Comparison of ENCODE assay signal across 8 cellular contexts in genomic region chr5:88659529-88660325, GRCh38.
DNase-seq lines count a peak whose midpoint lies in the region; ATAC-seq and TF ChIP-seq lines count a peak whose summit lies in the region.

No MANE protein-coding gene starts in this region.

- H3K27ac ChIP-seq in gastroesophageal sphincter = no peak overlapping the region
- H3K27ac ChIP-seq in uterus = no peak overlapping the region
- no peak overlapping the region for H3K27ac ChIP-seq in suprapubic skin

- H3K36me3 ChIP-seq in gastroesophageal sphincter = no peaks in the 10 kb centered on the region
- no peaks in the 10 kb centered on the region for H3K36me3 ChIP-seq in uterus
- H3K36me3 ChIP-seq in suprapubic skin = no peaks in the 10 kb centered on the region

- TF ChIP-seq POLR2A in gastroesophageal sphincter (IDR thresholded peaks at IDR 0.05) (no peak), uterus (IDR thresholded peaks at IDR 0.05) (no peak), suprapubic skin (IDR thresholded peaks at IDR 0.05) (no peak)

- H3K27me3 ChIP-seq in gastroesophageal sphincter (peaks cover 86% of the 10 kb centered on the region), uterus (peaks cover 17 to 50% of the 10 kb centered on the region in 2 donors), suprapubic skin (peaks cover 76% of the 10 kb centered on the region)

- peak; percentile 69 for ATAC-seq in GM21717 (IDR thresholded peaks at IDR 0.05; ENCODE audit: unreplicated experiment)
- no peak for ATAC-seq in gastroesophageal sphincter

- DNase-seq in GM13976 (ENCODE audit: low spot score) = peak; percentile 51
- DNase-seq in NCI-H82 (lab: John Stamatoyannopoulos, UW) = peak; percentile 66
- peak; percentile 20 for DNase-seq in iPS-NIHi7 (ENCODE audit: extremely low spot score)
- DNase-seq in uterus = no peak
- no peak for DNase-seq in suprapubic skin (ENCODE audit: low spot score in 2 of 2)
- DNase-seq in cardiac septum (ENCODE audit: low spot score) = no peak

- in situ Hi-C loops in GM13976 (cut with MboI; ENCODE audit: low sequenced_read_pairs, unreplicated experiment) = no loop called here

- WGBS in gastroesophageal sphincter (ENCODE audit: low coverage in 1 of 2), 2 donors = 19 to 37% methylated on average over 6 to 10 of the region's 32 CpGs
- 15% methylated on average over 29 of the region's 32 CpGs for WGBS in suprapubic skin

- intact Hi-C loops in uterus (cut with DNase I; ENCODE audit: low total_unique reads) (no loop called here), cardiac septum (cut with DNase I) (no loop called here)

- H3K9me3 ChIP-seq in gastroesophageal sphincter = peaks cover 0 to 9% (median 0%) of the 10 kb centered on the region in 3 donors
- no peaks in the 10 kb centered on the region for H3K9me3 ChIP-seq in uterus
- no peaks in the 10 kb centered on the region for H3K9me3 ChIP-seq in suprapubic skin

- no peak overlapping the region for H3K4me3 ChIP-seq in gastroesophageal sphincter
- H3K4me3 ChIP-seq in uterus = no peak overlapping the region
- H3K4me3 ChIP-seq in suprapubic skin = no peak overlapping the region

- TF ChIP-seq CTCF in GM13976 (IDR thresholded peaks at IDR 0.05; ENCODE audit: borderline replicate concordance, control extremely low read depth, extremely low read depth, insufficient read depth, missing control alignments) (no peak), gastroesophageal sphincter (IDR thresholded peaks at IDR 0.05) (no peak), uterus (IDR thresholded peaks at IDR 0.05) (no peak), suprapubic skin (IDR thresholded peaks at IDR 0.05) (no peak)

- no peak for TF ChIP-seq EP300 in gastroesophageal sphincter (IDR thresholded peaks at IDR 0.05)
- TF ChIP-seq EP300 in suprapubic skin (IDR thresholded peaks at IDR 0.05) = no peak

- H3K4me1 ChIP-seq in gastroesophageal sphincter (peaks cover 5 to 25% (median 6%) of the 10 kb centered on the region in 3 donors), uterus (no peaks in the 10 kb centered on the region), suprapubic skin (peaks cover 15% of the 10 kb centered on the region)

Comparison
In these comparisons a context has a peak if more than half of its experiments do, and no peak if none do; other contexts are left out.
1. DNase-seq: peak in GM13976 (single experiment), NCI-H82 (single experiment) and iPS-NIHi7 (single experiment); none in uterus (0 of 2), suprapubic skin (0 of 2) and cardiac septum (single experiment).